24 cellular contexts compared by ENCODE assay signal in the genomic region with DNA sequence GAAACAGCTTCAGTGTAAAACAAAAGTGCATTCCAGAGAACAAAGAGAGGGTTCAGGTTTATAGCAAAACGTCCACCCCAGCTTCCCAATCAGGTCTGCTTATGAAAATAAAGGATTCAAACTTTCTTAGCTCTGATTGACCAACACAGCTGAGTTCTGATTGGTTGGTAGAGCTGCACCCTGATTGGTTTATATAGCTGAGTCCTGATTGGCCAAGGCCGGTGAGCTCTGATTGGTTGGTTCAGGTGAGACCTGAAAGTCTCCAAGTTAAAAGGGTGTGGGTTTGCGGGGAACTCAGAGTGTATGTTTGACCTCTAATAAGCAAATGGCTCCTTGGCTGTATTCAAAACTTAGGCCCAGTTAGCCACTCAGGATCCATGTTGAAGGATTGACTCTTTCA. TPM values are rescaled to one million over a fixed set of nuclear protein-coding genes. Genes with fewer than 3 reads are reported as not detected.
DNase-seq lines count a peak whose midpoint lies in the region; FAIRE-seq and TF ChIP-seq lines count a peak whose summit lies in the region.
"Had no signal": no experiment of that assay in that cellular context is flagged by ENCODE, and none has a peak within 500 bp of the region (broad histone marks: within the 10 kb centered on the region; RNA-seq: fewer than 3 reads in every experiment).

No MANE protein-coding gene starts in this region.

- no peak for TF ChIP-seq POLR2A in transverse colon (IDR thresholded peaks at IDR 0.05)

- H3K27me3 Mint-ChIP-seq in activated CD4-positive, alpha-beta T cell treated with anti-CD3 and anti-CD28 coated beads, Interleukin-2, amount 10 ng/mL, durations not matched to agents 7 days and 5 days = peaks cover 21% of the 10 kb centered on the region
- H3K27me3 Mint-ChIP-seq in activated CD4-positive, alpha-beta T cell treated with anti-CD3 and anti-CD28 coated beads, Interleukin-2, amount 10 ng/mL, durations not matched to agents 24 days and 14 days = peaks cover 6% of the 10 kb centered on the region
- no peaks in the 10 kb centered on the region for H3K27me3 Mint-ChIP-seq in astrocyte (ENCODE audit: low read depth, unreplicated experiment)

- H3K4ac ChIP-seq in mesendoderm (ENCODE audit: low read depth, low read length) = no peak overlapping the region

- no peaks in the 10 kb centered on the region for H3K9me3 ChIP-seq in astrocyte (ENCODE audit: insufficient read depth, low read depth, low read length)
- H3K9me3 ChIP-seq in transverse colon = no peaks in the 10 kb centered on the region
- H3K9me3 ChIP-seq: A549, breast epithelium, left lung, right atrium auricular region, upper lobe of left lung had no signal

- no peak overlapping the region for H2BK120ac ChIP-seq in mesendoderm (ENCODE audit: low read depth, low read length)

- no peaks in the 10 kb centered on the region for H3K79me1 ChIP-seq in mesendoderm (ENCODE audit: low read length)

- no peak overlapping the region for H3K23ac ChIP-seq in mesendoderm (ENCODE audit: low read length)

- H3K36me3 Mint-ChIP-seq in activated CD4-positive, alpha-beta T cell treated with anti-CD3 and anti-CD28 coated beads, Interleukin-2, amount 10 ng/mL, durations not matched to agents 7 days and 5 days (ENCODE audit: low read depth) = no peaks in the 10 kb centered on the region
- no peaks in the 10 kb centered on the region for H3K36me3 Mint-ChIP-seq in activated CD4-positive, alpha-beta T cell treated with anti-CD3 and anti-CD28 coated beads, Interleukin-2, amount 10 ng/mL, durations not matched to agents 24 days and 14 days (ENCODE audit: low read depth)
- no peaks in the 10 kb centered on the region for H3K36me3 Mint-ChIP-seq in astrocyte (ENCODE audit: low read depth, unreplicated experiment)
- H3K36me3 Mint-ChIP-seq: activated naive CD8-positive, alpha-beta T cell treated with anti-CD3 and anti-CD28 coated beads, Interleukin-2, amount 10 ng/mL, durations not matched to agents 7 days and 5 days had no signal

- no peak overlapping the region for H2AK5ac ChIP-seq in mesendoderm (ENCODE audit: low read length)

- H3K4me2 ChIP-seq in astrocyte (ENCODE audit: low read length) (no peak overlapping the region), mesendoderm (ENCODE audit: low read length) (no peak overlapping the region)
- H3K4me2 ChIP-seq: A549 had no signal

- no peak overlapping the region for H2BK15ac ChIP-seq in mesendoderm (replicated peaks; ENCODE audit: low read depth)

- no peak overlapping the region for H3K18ac ChIP-seq in mesendoderm (ENCODE audit: low read length)

- no peak for FAIRE-seq in astrocyte (lab: Jason Lieb, UNC)
- FAIRE-seq: A549 had no signal

- H3K4me1 ChIP-seq in astrocyte (ENCODE audit: insufficient read depth, low read length) (no peaks in the 10 kb centered on the region), mesendoderm (ENCODE audit: control insufficient read depth, low read depth, low read length) (no peaks in the 10 kb centered on the region), transverse colon (no peaks in the 10 kb centered on the region)
- H3K4me1 ChIP-seq: A549, breast epithelium, left lung, right atrium auricular region had no signal

- H3K9me3 Mint-ChIP-seq in activated CD4-positive, alpha-beta T cell treated with anti-CD3 and anti-CD28 coated beads, Interleukin-2, amount 10 ng/mL, durations not matched to agents 7 days and 5 days = no peaks in the 10 kb centered on the region
- no peaks in the 10 kb centered on the region for H3K9me3 Mint-ChIP-seq in activated CD4-positive, alpha-beta T cell treated with anti-CD3 and anti-CD28 coated beads, Interleukin-2, amount 10 ng/mL, durations not matched to agents 24 days and 14 days
- no peaks in the 10 kb centered on the region for H3K9me3 Mint-ChIP-seq in astrocyte (ENCODE audit: unreplicated experiment)
- H3K9me3 Mint-ChIP-seq: activated CD4-positive, alpha-beta memory T cell treated with anti-CD3 and anti-CD28 coated beads, Interleukin-2, amount 10 ng/mL, durations not matched to agents 7 days and 5 days; activated naive CD8-positive, alpha-beta T cell treated with anti-CD3 and anti-CD28 coated beads, Interleukin-2, amount 10 ng/mL, durations not matched to agents 7 days and 5 days; activated T-helper 1 cell treated with anti-CD3 and anti-CD28 coated beads, Interleukin-12 subunit alpha, Interleukin-12 subunit beta, Interleukin-2, Interleukin-4 antibody, amounts not matched to agents 30 ng/mL and 10 ng/mL and 1 ng/mL, durations not matched to agents 14 hours and 24 hours and 36 hours; dendritic cell treated with granulocyte-macrophage colony-stimulating factor and Interleukin-4, amounts not matched to agents 40 ng/mL and 50 ng/mL, for 4 days had no signal

- no peak overlapping the region for H2BK5ac ChIP-seq in mesendoderm (ENCODE audit: low read length)

- no peak for TF ChIP-seq CTCF in astrocyte (IDR thresholded peaks at IDR 0.05; ENCODE audit: insufficient read depth, low read depth, low read length)
- TF ChIP-seq CTCF in transverse colon (IDR thresholded peaks at IDR 0.05) = no peak

- WGBS in mesendoderm (ENCODE audit: extremely low coverage, insufficient coverage, low lambda C conversion rate) = no CpG with 5 or more reads among the region's 3 CpGs
- 50 to 68% methylated on average over 1 to 3 of the region's 3 CpGs for WGBS in transverse colon (ENCODE audit: low coverage in 1 of 2), 2 donors

- H3K9ac ChIP-seq in astrocyte (ENCODE audit: low read length) = no peak overlapping the region
- no peak overlapping the region for H3K9ac ChIP-seq in mesendoderm (ENCODE audit: low read length)

- no peak overlapping the region for H4K8ac ChIP-seq in mesendoderm (ENCODE audit: low read depth, low read length)

- H3K4me3 ChIP-seq in astrocyte (ENCODE audit: insufficient read depth, low read depth, low read length) = no peak overlapping the region
- H3K4me3 ChIP-seq in mesendoderm (ENCODE audit: low read length) = no peak overlapping the region
- H3K4me3 ChIP-seq in transverse colon = no peak overlapping the region
- H3K4me3 ChIP-seq: A549, breast epithelium, left lung, right atrium auricular region, upper lobe of left lung had no signal

- H3K27ac Mint-ChIP-seq in activated CD4-positive, alpha-beta T cell treated with anti-CD3 and anti-CD28 coated beads, Interleukin-2, amount 10 ng/mL, durations not matched to agents 7 days and 5 days = no peak overlapping the region
- no peak overlapping the region for H3K27ac Mint-ChIP-seq in activated CD4-positive, alpha-beta T cell treated with anti-CD3 and anti-CD28 coated beads, Interleukin-2, amount 10 ng/mL, durations not matched to agents 24 days and 14 days
- H3K27ac Mint-ChIP-seq in astrocyte (ENCODE audit: unreplicated experiment) = no peak overlapping the region
- H3K27ac Mint-ChIP-seq: activated CD4-positive, alpha-beta memory T cell treated with anti-CD3 and anti-CD28 coated beads, Interleukin-2, amount 10 ng/mL, durations not matched to agents 7 days and 5 days; activated naive CD8-positive, alpha-beta T cell treated with anti-CD3 and anti-CD28 coated beads, Interleukin-2, amount 10 ng/mL, durations not matched to agents 7 days and 5 days; activated T-helper 1 cell treated with anti-CD3 and anti-CD28 coated beads, Interleukin-12 subunit alpha, Interleukin-12 subunit beta, Interleukin-2, Interleukin-4 antibody, amounts not matched to agents 30 ng/mL and 10 ng/mL and 1 ng/mL, durations not matched to agents 14 hours and 24 hours and 36 hours; dendritic cell treated with granulocyte-macrophage colony-stimulating factor and Interleukin-4, amounts not matched to agents 40 ng/mL and 50 ng/mL, for 4 days had no signal

- H3K79me2 ChIP-seq in astrocyte (ENCODE audit: insufficient read depth, low read length) (no peaks in the 10 kb centered on the region), mesendoderm (ENCODE audit: control insufficient read depth, insufficient read depth, low read length) (no peaks in the 10 kb centered on the region)

- H3K4me3 Mint-ChIP-seq in activated CD4-positive, alpha-beta T cell treated with anti-CD3 and anti-CD28 coated beads, Interleukin-2, amount 10 ng/mL, durations not matched to agents 7 days and 5 days = no peak overlapping the region
- H3K4me3 Mint-ChIP-seq in activated CD4-positive, alpha-beta T cell treated with anti-CD3 and anti-CD28 coated beads, Interleukin-2, amount 10 ng/mL, durations not matched to agents 24 days and 14 days = no peak overlapping the region
- H3K4me3 Mint-ChIP-seq in astrocyte (ENCODE audit: unreplicated experiment) = no peak overlapping the region
- H3K4me3 Mint-ChIP-seq: activated CD4-positive, alpha-beta memory T cell treated with anti-CD3 and anti-CD28 coated beads, Interleukin-2, amount 10 ng/mL, durations not matched to agents 7 days and 5 days; activated naive CD8-positive, alpha-beta T cell treated with anti-CD3 and anti-CD28 coated beads, Interleukin-2, amount 10 ng/mL, durations not matched to agents 7 days and 5 days; activated T-helper 1 cell treated with anti-CD3 and anti-CD28 coated beads, Interleukin-12 subunit alpha, Interleukin-12 subunit beta, Interleukin-2, Interleukin-4 antibody, amounts not matched to agents 30 ng/mL and 10 ng/mL and 1 ng/mL, durations not matched to agents 14 hours and 24 hours and 36 hours; dendritic cell treated with granulocyte-macrophage colony-stimulating factor and Interleukin-4, amounts not matched to agents 40 ng/mL and 50 ng/mL, for 4 days had no signal

- H3K27me3 ChIP-seq in astrocyte (ENCODE audit: insufficient read depth, low read length) = no peaks in the 10 kb centered on the region
- no peaks in the 10 kb centered on the region for H3K27me3 ChIP-seq in mesendoderm (ENCODE audit: insufficient read depth, low read length, poor library complexity)
- H3K27me3 ChIP-seq in transverse colon = no peaks in the 10 kb centered on the region
- H3K27me3 ChIP-seq: breast epithelium, left lung, right atrium auricular region, upper lobe of left lung had no signal

- in situ Hi-C loops in transverse colon (cut with MboI; ENCODE audit: low pct_ligation_motif_present in 1 of 4, low pct_unique_long_range_greater_than_20kb in 1 of 4, low sequenced_read_pairs in 3 of 4) = loop anchor here in 2 of 4 donors (25.0 kb wide), 1 partner anchor 1051 kb away; no protein-coding TSS in a partner anchor

- H4K20me1 ChIP-seq in astrocyte (ENCODE audit: insufficient read depth, low read length) = no peaks in the 10 kb centered on the region

- H3K27ac ChIP-seq in astrocyte (ENCODE audit: low read depth, low read length) (no peak overlapping the region), mesendoderm (ENCODE audit: low read depth, low read length) (no peak overlapping the region), transverse colon (no peak overlapping the region)
- H3K27ac ChIP-seq: A549, breast epithelium, C4-2B, HL-60, left lung, right atrium auricular region, RWPE1, upper lobe of left lung had no signal

- DNase-seq in activated CD4-positive, alpha-beta T cell treated with anti-CD3 and anti-CD28 coated beads, Interleukin-2, amount 10 ng/mL, durations not matched to agents 7 days and 5 days = peak; percentile 10
- no peak for DNase-seq in activated CD4-positive, alpha-beta T cell treated with anti-CD3 and anti-CD28 coated beads, Interleukin-2, amount 10 ng/mL, durations not matched to agents 24 days and 14 days
- peak; percentile 32 for DNase-seq in M059J (ENCODE audit: low read depth)
- no peak for DNase-seq in astrocyte (ENCODE audit: low read depth)
- peak; percentile 23 for DNase-seq in mesendoderm
- DNase-seq in activated naive CD4-positive, alpha-beta T cell (lab: John Stamatoyannopoulos, UW) = no peak
- no peak for DNase-seq in SK-N-DZ (ENCODE audit: low spot score)
- no peak for DNase-seq in transverse colon
- DNase-seq: activated CD4-positive, alpha-beta memory T cell treated with anti-CD3 and anti-CD28 coated beads, Interleukin-2, amount 10 ng/mL, durations not matched to agents 7 days and 5 days; activated naive CD8-positive, alpha-beta T cell treated with anti-CD3 and anti-CD28 coated beads, Interleukin-2, amount 10 ng/mL, durations not matched to agents 7 days and 5 days; DMS 273 treated with DMSO at 0.1 percent for 48 hours; left lung; NCI-H1417 treated with DMSO at 0.1 percent for 48 hours; NCI-H82; stimulated activated naive CD4-positive, alpha-beta T cell; upper lobe of left lung had no signal

- H3K36me3 ChIP-seq in astrocyte (ENCODE audit: insufficient read depth, low read length) (no peaks in the 10 kb centered on the region), mesendoderm (ENCODE audit: control insufficient read depth, insufficient read depth, low read length) (no peaks in the 10 kb centered on the region), transverse colon (no peaks in the 10 kb centered on the region)
- H3K36me3 ChIP-seq: breast epithelium, left lung, right atrium auricular region, upper lobe of left lung had no signal

- POLR2A ChIA-PET in activated CD4-positive, alpha-beta T cell treated with anti-CD3 and anti-CD28 coated beads, Interleukin-2, amount 10 ng/mL, durations not matched to agents 7 days and 5 days (lab: Charles Lee) = no interaction called here

- no peak overlapping the region for H4K5ac ChIP-seq in mesendoderm (ENCODE audit: low read length)

- CTCF ChIA-PET in activated CD4-positive, alpha-beta T cell treated with anti-CD3 and anti-CD28 coated beads, Interleukin-2, amount 10 ng/mL, durations not matched to agents 7 days and 5 days (lab: Charles Lee) = interaction anchor here (1.0 kb wide), 1 partner anchor 64 kb away, joined by 3 read pairs; no protein-coding TSS in a partner anchor

- no peak overlapping the region for H3K56ac ChIP-seq in mesendoderm (ENCODE audit: low read length)

- H3K4me1 Mint-ChIP-seq in activated CD4-positive, alpha-beta T cell treated with anti-CD3 and anti-CD28 coated beads, Interleukin-2, amount 10 ng/mL, durations not matched to agents 7 days and 5 days = peaks cover 4% of the 10 kb centered on the region
- H3K4me1 Mint-ChIP-seq in activated CD4-positive, alpha-beta T cell treated with anti-CD3 and anti-CD28 coated beads, Interleukin-2, amount 10 ng/mL, durations not matched to agents 24 days and 14 days = no peaks in the 10 kb centered on the region
- peaks cover 2% of the 10 kb centered on the region for H3K4me1 Mint-ChIP-seq in astrocyte (ENCODE audit: low read depth, unreplicated experiment)
- H3K4me1 Mint-ChIP-seq: activated naive CD8-positive, alpha-beta T cell treated with anti-CD3 and anti-CD28 coated beads, Interleukin-2, amount 10 ng/mL, durations not matched to agents 7 days and 5 days had no signal

- H2AFZ ChIP-seq in astrocyte (ENCODE audit: low read depth, low read length) = peak overlapping the region; percentile 23

- intact Hi-C loops in activated CD4-positive, alpha-beta T cell treated with anti-CD3 and anti-CD28 coated beads, Interleukin-2, amount 10 ng/mL, durations not matched to agents 24 days and 14 days (cut with micrococcal nuclease) = no loop called here
- intact Hi-C loops in transverse colon (cut with DNase I; ENCODE audit: low total_unique reads) = no loop called here

- TF ChIP-seq EP300 in transverse colon (IDR thresholded peaks at IDR 0.05; ENCODE audit: low read depth) = no peak

RNA-seq across cellular contexts. Expression of a gene that starts 20.9 kb away (rescaled TPM):
- not detected for total RNA-seq in activated CD4-positive, alpha-beta T cell treated with anti-CD3 and anti-CD28 coated beads, Interleukin-2, amount 10 ng/mL, durations not matched to agents 7 days and 5 days
- not detected in 2 replicates for total RNA-seq in activated CD4-positive, alpha-beta T cell treated with anti-CD3 and anti-CD28 coated beads, Interleukin-2, amount 10 ng/mL, durations not matched to agents 24 days and 14 days
- not detected in 2 replicates for total RNA-seq in M059J (2014; rRNA removed; shearing (Covaris generic))
- not detected in 2 replicates for total RNA-seq in astrocyte
- not detected for polyA plus RNA-seq in mesendoderm (2013, experiment 1 of 2)
- not detected for polyA plus RNA-seq in mesendoderm (2013, experiment 2 of 2)
- not detected in 2 replicates for polyA plus RNA-seq in SK-N-DZ (2014; cell fraction: cytosol; rRNA removed)
- polyA plus RNA-seq in SK-N-DZ (2014; cell fraction: nucleus; rRNA removed) = not detected in 2 replicates
- total RNA-seq in transverse colon = not detected
- total RNA-seq: activated CD4-positive, alpha-beta memory T cell treated with anti-CD3 and anti-CD28 coated beads, Interleukin-2, amount 10 ng/mL, durations not matched to agents 7 days and 5 days; activated naive CD8-positive, alpha-beta T cell treated with anti-CD3 and anti-CD28 coated beads, Interleukin-2, amount 10 ng/mL, durations not matched to agents 7 days and 5 days; activated T-helper 1 cell treated with anti-CD3 and anti-CD28 coated beads, Interleukin-12 subunit alpha, Interleukin-12 subunit beta, Interleukin-2, Interleukin-4 antibody, amounts not matched to agents 30 ng/mL and 10 ng/mL and 1 ng/mL, durations not matched to agents 14 hours and 24 hours and 36 hours; breast epithelium; left lung; right atrium auricular region; upper lobe of left lung had no signal
- polyA plus RNA-seq: A549 had no signal

RNA-seq across cellular contexts. Expression of a gene that starts 24.0 kb away (rescaled TPM):
- total RNA-seq in activated CD4-positive, alpha-beta T cell treated with anti-CD3 and anti-CD28 coated beads, Interleukin-2, amount 10 ng/mL, durations not matched to agents 7 days and 5 days = 10 to 100 TPM; 26.8 TPM
- 31.8 and 34.4 TPM in 2 replicates for total RNA-seq in activated CD4-positive, alpha-beta T cell treated with anti-CD3 and anti-CD28 coated beads, Interleukin-2, amount 10 ng/mL, durations not matched to agents 24 days and 14 days
- total RNA-seq in M059J (2014; rRNA removed; shearing (Covaris generic)) = 2.8 and 8.3 TPM in 2 replicates
- total RNA-seq in astrocyte = 49.8 and 53.6 TPM in 2 replicates
- 26.1 TPM for polyA plus RNA-seq in mesendoderm (2013, experiment 1 of 2)
- 26.6 TPM for polyA plus RNA-seq in mesendoderm (2013, experiment 2 of 2)
- polyA plus RNA-seq in SK-N-DZ (2014; cell fraction: cytosol; rRNA removed) = 22.9 and 27.3 TPM in 2 replicates
- polyA plus RNA-seq in SK-N-DZ (2014; cell fraction: nucleus; rRNA removed) = 14.6 and 22.2 TPM in 2 replicates
- 10 to 100 TPM in 3 of 4 donors, not detected in 1; 11.4 to 32.4 (median 13.0) TPM for total RNA-seq in transverse colon

RNA-seq across cellular contexts. Expression of a gene that starts 41.1 kb away (rescaled TPM):
- 100 to 1,000 TPM; 142 to 149 TPM for total RNA-seq in activated CD4-positive, alpha-beta T cell treated with anti-CD3 and anti-CD28 coated beads, Interleukin-2, amount 10 ng/mL, durations not matched to agents 7 days and 5 days
- total RNA-seq in activated CD4-positive, alpha-beta T cell treated with anti-CD3 and anti-CD28 coated beads, Interleukin-2, amount 10 ng/mL, durations not matched to agents 24 days and 14 days = 114 and 126 TPM in 2 replicates
- total RNA-seq in M059J (2014; rRNA removed; shearing (Covaris generic)) = 279 and 291 TPM in 2 replicates
- 163 and 176 TPM in 2 replicates for total RNA-seq in astrocyte
- 45.8 TPM for polyA plus RNA-seq in mesendoderm (2013, experiment 1 of 2)
- 46.7 TPM for polyA plus RNA-seq in mesendoderm (2013, experiment 2 of 2)
- 61.4 and 63.7 TPM in 2 replicates for polyA plus RNA-seq in SK-N-DZ (2014; cell fraction: cytosol; rRNA removed)
- 31.5 and 31.8 TPM in 2 replicates for polyA plus RNA-seq in SK-N-DZ (2014; cell fraction: nucleus; rRNA removed)
- 10 to 100 TPM; 53.5 to 85.0 (median 56.0) TPM for total RNA-seq in transverse colon

Comparison
In these comparisons a context has a peak if more than half of its experiments do, and no peak if none do; other contexts are left out.
1. DNase-seq: peak in activated CD4-positive, alpha-beta T cell treated with anti-CD3 and anti-CD28 coated beads, Interleukin-2, amount 10 ng/mL, durations not matched to agents 7 days and 5 days (single experiment), M059J (single experiment) and mesendoderm (single experiment); none in activated CD4-positive, alpha-beta T cell treated with anti-CD3 and anti-CD28 coated beads, Interleukin-2, amount 10 ng/mL, durations not matched to agents 24 days and 14 days (single experiment), astrocyte (single experiment), activated naive CD4-positive, alpha-beta T cell (0 of 4), SK-N-DZ (single experiment) and transverse colon (single experiment).